In the genomic region with DNA sequence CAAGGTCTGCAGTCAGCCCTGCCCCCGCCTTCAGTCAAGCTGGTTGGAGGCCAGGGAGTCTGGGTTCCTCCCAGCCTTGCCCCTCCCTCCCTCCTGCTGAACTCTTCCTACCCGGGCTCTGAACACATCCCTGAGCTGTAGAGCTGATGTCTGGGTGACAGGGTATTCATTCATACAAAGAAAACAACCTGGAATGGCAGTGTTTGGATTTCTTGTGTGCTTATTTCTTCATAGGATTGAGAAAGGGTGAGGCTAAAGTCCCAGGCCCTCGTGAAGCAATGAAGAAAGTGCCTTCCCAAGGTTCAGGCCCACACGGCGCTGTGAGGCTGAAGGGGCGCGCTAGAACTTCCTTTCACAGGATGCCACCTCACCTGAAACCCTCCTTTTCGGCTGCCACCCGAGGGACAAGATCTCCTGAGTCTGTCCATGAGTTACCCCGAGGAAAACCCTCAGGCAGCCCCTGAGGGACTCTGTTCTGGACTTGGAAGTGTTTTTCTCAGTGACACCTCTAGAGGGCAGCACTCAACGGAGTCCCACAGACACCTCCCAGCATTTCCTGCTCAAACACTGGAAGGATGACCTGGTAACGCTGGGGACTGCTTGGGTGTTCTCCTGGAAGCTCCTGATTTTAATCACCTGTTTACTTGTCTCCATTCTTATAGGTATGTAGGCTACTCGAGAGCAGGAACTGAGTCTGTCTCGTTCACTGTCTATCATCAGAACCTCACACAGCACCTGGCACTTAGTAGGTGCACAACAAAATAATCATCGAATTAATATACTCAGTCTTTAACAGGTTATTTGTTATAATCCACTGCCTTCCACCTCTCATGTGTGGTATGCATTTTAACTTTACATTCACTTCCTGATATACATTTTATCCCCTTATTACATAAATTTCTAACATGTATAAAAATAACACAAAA, we compare ENCODE assay signal across 8 cellular contexts. TPM values are rescaled to one million over a fixed set of nuclear protein-coding genes. Genes with fewer than 3 reads are reported as not detected.
A peak's percentile ranks its signal among the peaks of the same experiment; 100 is the strongest.
DNase-seq lines count a peak whose midpoint lies in the region; ATAC-seq, FAIRE-seq and TF ChIP-seq lines count a peak whose summit lies in the region.

No MANE protein-coding gene starts in this region.

- TF ChIP-seq POLR2A in GM12878 (IDR thresholded peaks at IDR 0.05; ENCODE audit: low read depth, low read length): no peak

- no peak overlapping the region for H3K9ac ChIP-seq in GM12878 (ENCODE audit: control insufficient read depth, insufficient read depth, low read length)

- in situ Hi-C loops in G401 (cut with HindIII; ENCODE audit: low sequenced_read_pairs): no loop called here
- in situ Hi-C loops in GM12878 (cut with MboI): no loop called here

- CTCF ChIA-PET in GM12878 (lab: Yijun Ruan, JAX): interaction anchor here (0.8 to 1.4 kb wide), 4 partner anchors 13 to 301 kb away, joined by 3 to 4 read pairs (median 3); no protein-coding TSS in a partner anchor

- H4K20me1 ChIP-seq in GM12878 (ENCODE audit: control insufficient read depth, insufficient read depth): no peaks in the 10 kb centered on the region

- SMC1A ChIA-PET in GM12878 (lab: Charles Lee; ENCODE audit: uncharacterized antibody, unreplicated experiment): no interaction called here

- H3K9me3 ChIP-seq in GM12878 (replicated peaks; ENCODE audit: control insufficient read depth, insufficient read depth, low read length): no peaks in the 10 kb centered on the region; the same call in 2 of the 3 replicates

- no peak overlapping the region for H3K27ac ChIP-seq in GM12878 (ENCODE audit: control insufficient read depth, insufficient read depth)

- WGBS in GM12878 (ENCODE audit: insufficient coverage, insufficient replicate concordance, low lambda C conversion rate, missing lambda C conversion rate): 28% methylated on average over 14 of the region's 15 CpGs

- H3K4me3 ChIP-seq in GM12878: no peak overlapping the region

- no peak overlapping the region for H3K4me2 ChIP-seq in GM12878 (ENCODE audit: control insufficient read depth, insufficient read depth)

- no peak overlapping the region; the same call in 1 of the 2 replicates for H2AFZ ChIP-seq in GM12878 (ENCODE audit: control insufficient read depth, low read depth, low read length)

- POLR2A ChIA-PET in GM12878 (lab: Charles Lee): no interaction called here

- peak; percentile 90 for ATAC-seq in GM21529 (IDR thresholded peaks at IDR 0.05; ENCODE audit: unreplicated experiment)
- ATAC-seq in GM12878: peak; percentile 95
- no peak for ATAC-seq in HG03025 (IDR thresholded peaks at IDR 0.05; ENCODE audit: low FRiP score, unreplicated experiment)

- DNase-seq in G401 (ENCODE audit: low spot score): peak; percentile 13
- DNase-seq in SW 1271 (lab: John Stamatoyannopoulos, UW): peak; percentile 23 to 32
- DNase-seq in GM12878 (ENCODE audit: low read depth, low spot score): no peak
- peak; percentile 85 for DNase-seq in iPS-NIHi7 (ENCODE audit: extremely low spot score)
- peak; percentile 15 for DNase-seq in stimulated activated CD4-positive, alpha-beta T cell treated with anti-CD3 and anti-CD28 coated beads, Interleukin-4, amount 100 ng/mL, for 1 hour

- TF ChIP-seq CTCF in LNCAP (IDR thresholded peaks at IDR 0.05) (peak; percentile 66), GM12878 (IDR thresholded peaks at IDR 0.05 in 2 of 3, conservative IDR thresholded peaks at IDR 0.05 in 1 of 3; ENCODE audit: control insufficient read depth in 2 of 3, extremely low read depth in 1 of 3, insufficient read depth in 1 of 3, low read depth in 3 of 3, low read length in 3 of 3) (peak; percentile 38 to 74 (median 73))

- intact Hi-C loops in GM12878 (cut with micrococcal nuclease; ENCODE audit: unreplicated experiment): no loop called here

- BruUV-seq in GM12878 (replicated peaks; lab: Mats Ljungman, UMichigan): no TSS peak

- no peaks in the 10 kb centered on the region for H3K79me2 ChIP-seq in GM12878 (ENCODE audit: control insufficient read depth, insufficient read depth, low read length)

- peak; percentile 69 for FAIRE-seq in GM12878 (lab: Jason Lieb, UNC)

- H3K4me1 ChIP-seq in GM12878 (ENCODE audit: control insufficient read depth, insufficient read depth, low read length): no peaks in the 10 kb centered on the region

- TF ChIP-seq EP300 in GM12878 (IDR thresholded peaks at IDR 0.05; ENCODE audit: borderline replicate concordance in 1 of 2, control insufficient read depth in 1 of 2, low read depth in 2 of 2, low read length in 2 of 2): no peak

- peak; percentile 28; the same call in 1 of the 2 replicates for TF ChIP-seq RAD21 in GM12878 (IDR thresholded peaks at IDR 0.05; ENCODE audit: insufficient read depth, low read depth, low read length)

- H3K27me3 ChIP-seq in GM12878 (replicated peaks in 1 of 2; ENCODE audit: control insufficient read depth in 2 of 2, insufficient read depth in 2 of 2, low read length in 1 of 2): no peaks in the 10 kb centered on the region

- no peaks in the 10 kb centered on the region for H3K36me3 ChIP-seq in GM12878 (ENCODE audit: control insufficient read depth in 2 of 2, insufficient read depth in 2 of 2, low read length in 1 of 2)

- RAD21 ChIA-PET in GM12878 (lab: Charles Lee; ENCODE audit: unreplicated experiment): no interaction called here

TF ChIP-seq in GM12878, 131 proteins besides CTCF, POLR2A, EP300 and RAD21:
- TF ChIP-seq SUZ12 (IDR thresholded peaks at IDR 0.05; ENCODE audit: unreplicated experiment) (no peak), YY1 (IDR thresholded peaks at IDR 0.05; ENCODE audit: low read depth, low read length) (0 out of 2 replicates have a peak, but pooled peaks have one; percentile 17)

RNA-seq across cellular contexts. Expression of a gene that starts 11.8 kb away (rescaled TPM):
- total RNA-seq in G401 (2014; rRNA removed; shearing (Covaris generic)): not detected in 2 replicates
- total RNA-seq in GM12878 (2013; cell fraction: nucleolus; rRNA removed): not detected in 2 replicates
- total RNA-seq in GM12878 (2014; rRNA removed) (not detected in 2 replicates), GM12878 (2014; rRNA removed; fragmentation: Illumina TruSeq; extraction: Trizol) (not detected in 2 replicates), GM12878 (2021) (0.51 and 0.56 TPM in 2 replicates)
- polyA plus RNA-seq in GM12878 (2011; ENCODE audit: low read depth): not detected
- polyA plus RNA-seq in GM12878 (2011; rRNA removed) (not detected in 2 replicates), GM12878 (2014; fragmentation: Illumina TruSeq; extraction: Trizol) (not detected in 2 replicates), GM12878 (2014; fragmentation: Nextera tagmentation; extraction: Ambion mirVana) (not detected), GM12878 (2014; rRNA removed) (not detected in 2 replicates), GM12878 (2016; fragmentation: Nextera tagmentation; extraction: Ambion mirVana) (not detected)
- not detected in 2 replicates for polyA plus RNA-seq in GM12878 (2011; cell fraction: cytosol; rRNA removed)
- not detected in 2 replicates for polyA plus RNA-seq in GM12878 (2011; cell fraction: nucleus; rRNA removed)
- not detected in 2 replicates for polyA plus RNA-seq in GM12878 (2012)
- polyA minus RNA-seq in GM12878 (2011; rRNA and poly(A)+ RNA removed): not detected in 2 replicates
- polyA minus RNA-seq in GM12878 (2011; cell fraction: cytosol; rRNA and poly(A)+ RNA removed): not detected in 2 replicates
- not detected in 2 replicates for polyA minus RNA-seq in GM12878 (2011; cell fraction: nucleus; rRNA and poly(A)+ RNA removed)

RNA-seq across cellular contexts. Expression of a gene that starts 25.2 kb away (rescaled TPM):
- total RNA-seq in G401 (2014; rRNA removed; shearing (Covaris generic)): not detected in 2 replicates
- not detected in 2 replicates for total RNA-seq in GM12878 (2013; cell fraction: nucleolus; rRNA removed)
- total RNA-seq in GM12878 (2014; rRNA removed) (not detected in 2 replicates), GM12878 (2014; rRNA removed; fragmentation: Illumina TruSeq; extraction: Trizol) (not detected in 2 replicates), GM12878 (2021) (not detected in 2 replicates)
- polyA plus RNA-seq in GM12878 (2011; ENCODE audit: low read depth): not detected
- polyA plus RNA-seq in GM12878 (2011; rRNA removed) (not detected in 2 replicates), GM12878 (2014; fragmentation: Illumina TruSeq; extraction: Trizol) (not detected in 2 replicates), GM12878 (2014; fragmentation: Nextera tagmentation; extraction: Ambion mirVana) (not detected), GM12878 (2014; rRNA removed) (not detected in 2 replicates), GM12878 (2016; fragmentation: Nextera tagmentation; extraction: Ambion mirVana) (not detected)
- not detected in 2 replicates for polyA plus RNA-seq in GM12878 (2011; cell fraction: cytosol; rRNA removed)
- not detected in 2 replicates for polyA plus RNA-seq in GM12878 (2011; cell fraction: nucleus; rRNA removed)
- polyA plus RNA-seq in GM12878 (2012): not detected in 2 replicates
- not detected in 2 replicates for polyA minus RNA-seq in GM12878 (2011; rRNA and poly(A)+ RNA removed)
- not detected in 2 replicates for polyA minus RNA-seq in GM12878 (2011; cell fraction: cytosol; rRNA and poly(A)+ RNA removed)
- polyA minus RNA-seq in GM12878 (2011; cell fraction: nucleus; rRNA and poly(A)+ RNA removed): not detected in 2 replicates

RNA-seq across cellular contexts. Expression of a gene that starts 52.2 kb away (rescaled TPM):
- total RNA-seq in G401 (2014; rRNA removed; shearing (Covaris generic)): not detected in 2 replicates
- not detected in 2 replicates for total RNA-seq in GM12878 (2013; cell fraction: nucleolus; rRNA removed)
- total RNA-seq in GM12878 (2014; rRNA removed) (not detected in 2 replicates), GM12878 (2014; rRNA removed; fragmentation: Illumina TruSeq; extraction: Trizol) (not detected in 2 replicates), GM12878 (2021) (not detected in 2 replicates)
- not detected for polyA plus RNA-seq in GM12878 (2011; ENCODE audit: low read depth)
- polyA plus RNA-seq in GM12878 (2011; rRNA removed) (not detected in 2 replicates), GM12878 (2014; fragmentation: Illumina TruSeq; extraction: Trizol) (not detected in 2 replicates), GM12878 (2014; fragmentation: Nextera tagmentation; extraction: Ambion mirVana) (not detected), GM12878 (2014; rRNA removed) (not detected in 2 replicates), GM12878 (2016; fragmentation: Nextera tagmentation; extraction: Ambion mirVana) (not detected)
- polyA plus RNA-seq in GM12878 (2011; cell fraction: cytosol; rRNA removed): not detected in 2 replicates
- polyA plus RNA-seq in GM12878 (2011; cell fraction: nucleus; rRNA removed): not detected in 2 replicates
- polyA plus RNA-seq in GM12878 (2012): not detected in 2 replicates
- not detected in 2 replicates for polyA minus RNA-seq in GM12878 (2011; rRNA and poly(A)+ RNA removed)
- polyA minus RNA-seq in GM12878 (2011; cell fraction: cytosol; rRNA and poly(A)+ RNA removed): not detected in 2 replicates
- polyA minus RNA-seq in GM12878 (2011; cell fraction: nucleus; rRNA and poly(A)+ RNA removed): not detected in 2 replicates
